1 cellular context compared by ENCODE assay signal in genomic region chr9:18985464-18985951, GRCh38.
TF ChIP-seq lines count a peak whose summit lies in the region.

No MANE protein-coding gene starts in this region.

TF ChIP-seq in GM23338, 12 proteins besides CTCF, POLR2A, EP300 and RAD21:
- no peak for TF ChIP-seq REST (IDR thresholded peaks at IDR 0.05; ENCODE audit: unreplicated experiment)
